ENCODE assay signal across 24 cellular contexts in genomic region chrX:117038918-117039440, GRCh38.
"Had no signal": no experiment of that assay in that cellular context is flagged by ENCODE, and none has a peak within 500 bp of the region (broad histone marks: within the 10 kb centered on the region; RNA-seq: fewer than 3 reads in every experiment).

No MANE protein-coding gene starts in this region.

- ATAC-seq: activated CD4-positive, CD25-positive, alpha-beta regulatory T cell treated with anti-CD3 and anti-CD28 coated beads, Interleukin-2, amount 50 U/mL, for 24 hours; activated CD8-positive, alpha-beta T cell treated with anti-CD3 and anti-CD28 coated beads for 36 hours; activated T-cell treated with anti-CD3 and anti-CD28 coated beads, Interleukin-2, amount 50 U/mL, for 72 hours; K562; T-cell had no signal

- H3K36me3 ChIP-seq: brain microvascular endothelial cell, cardiac muscle cell had no signal

- H3K4me2 ChIP-seq: PC-9 had no signal

- H3K27ac ChIP-seq: brain microvascular endothelial cell, cardiac muscle cell, PC-9 had no signal

- DNase-seq: activated CD4-positive, alpha-beta T cell treated with anti-CD3 and anti-CD28 coated beads for 4 hours; activated CD8-positive, alpha-beta memory T cell treated with anti-CD3 and anti-CD28 coated beads, Interleukin-2, amount 50 U/mL, for 4 hours; activated CD8-positive, alpha-beta T cell treated with anti-CD3 and anti-CD28 coated beads for 36 hours; activated gamma-delta T cell treated with Interleukin-2 at 50 U/mL for 16 hours; activated naive CD4-positive, alpha-beta T cell treated with anti-CD3 and anti-CD28 coated beads, Interleukin-2, amount 10 ng/mL, durations not matched to agents 7 days and 5 days; activated naive CD8-positive, alpha-beta T cell treated with anti-CD3 and anti-CD28 coated beads for 36 hours; activated T-cell treated with anti-CD3 and anti-CD28 coated beads, Interleukin-2, amount 50 U/mL, for 72 hours; brain microvascular endothelial cell; Kasumi-1; NCI-H1092; NCI-H187; NCI-H2081 treated with DMSO at 0.1 percent for 48 hours; NCI-H2171 treated with DMSO at 0.1 percent for 48 hours; NCI-H226; NCI-H526; NCI-H774; NK-92 treated with Interleukin-12 subunit alpha and Interleukin-12 subunit beta, amount 100 ng/mL, for 24 hours; PC-9; SHP77 treated with DMSO at 0.1 percent for 48 hours; T-cell; T-helper 2 cell had no signal

- H2AFZ ChIP-seq: PC-9 had no signal

- H3K4me3 ChIP-seq: cardiac muscle cell, K562, PC-9 had no signal

- H3K27me3 ChIP-seq: brain microvascular endothelial cell, cardiac muscle cell had no signal
